ENCODE assay signal across 12 cellular contexts in genomic region chr10:132272061-132272766, GRCh38. TPM values are rescaled to one million over a fixed set of nuclear protein-coding genes. Genes with fewer than 3 reads are reported as not detected.
DNase-seq lines count a peak whose midpoint lies in the region; ATAC-seq and TF ChIP-seq lines count a peak whose summit lies in the region.
"Had no signal": no experiment of that assay in that cellular context is flagged by ENCODE, and none has a peak within 500 bp of the region (broad histone marks: within the 10 kb centered on the region; RNA-seq: fewer than 3 reads in every experiment).

No MANE protein-coding gene starts in this region.

- peaks cover 9% of the 10 kb centered on the region; the same call in 1 of the 2 replicates for H3K36me3 Mint-ChIP-seq in HFFc6 (ENCODE audit: low read depth)

- H3K9ac ChIP-seq in colonic mucosa (ENCODE audit: low read depth in 2 of 2, low read length in 2 of 2): peak overlapping the region in 1 of 2 donors; percentile 18
- H3K9ac ChIP-seq: parathyroid adenoma had no signal

- peaks cover 22% of the 10 kb centered on the region for H3K27me3 Mint-ChIP-seq in HFFc6 (ENCODE audit: insufficient read depth)
- H3K27me3 Mint-ChIP-seq: dendritic cell treated with granulocyte-macrophage colony-stimulating factor and Interleukin-4, amounts not matched to agents 40 ng/mL and 50 ng/mL, for 4 days; T-cell had no signal

- peaks cover 8% of the 10 kb centered on the region for H3K4me1 Mint-ChIP-seq in HFFc6 (ENCODE audit: low read depth)

- H3K4me3 ChIP-seq in colonic mucosa: no peak overlapping the region
- H3K4me3 ChIP-seq in lower lobe of right lung: no peak overlapping the region

- no peak for DNase-seq in HFFc6
- DNase-seq in colonic mucosa: peak; percentile 27
- peak; percentile 44 for DNase-seq in lower lobe of right lung
- peak; percentile 25 for DNase-seq in stromal cell of bone marrow (ENCODE audit: low read depth)
- no peak for DNase-seq in RKO (ENCODE audit: low spot score)
- no peak for DNase-seq in stimulated activated CD4-positive, alpha-beta T cell treated with anti-CD3 and anti-CD28 coated beads, Interleukin-2, amount 100 ng/mL, for 24 hours
- DNase-seq: activated CD4-positive, CD25-positive, alpha-beta regulatory T cell treated with anti-CD3 and anti-CD28 coated beads, Interleukin-2, amount 50 U/mL, for 72 hours; NCI-H2227 treated with DMSO at 0.1 percent for 48 hours; T-cell had no signal

- H3K27me3 ChIP-seq in colonic mucosa (no peaks in the 10 kb centered on the region), lower lobe of right lung (ENCODE audit: low read depth) (no peaks in the 10 kb centered on the region)

- ATAC-seq in lower lobe of right lung: peak in 1 of 2 donors; percentile 39
- no peak for ATAC-seq in HG03571 (IDR thresholded peaks at IDR 0.05; ENCODE audit: unreplicated experiment)
- ATAC-seq: T-cell had no signal

- H3K27ac ChIP-seq in colonic mucosa: no peak overlapping the region
- H3K27ac ChIP-seq in lower lobe of right lung: no peak overlapping the region
- H3K27ac ChIP-seq: parathyroid adenoma had no signal

- H3K4me1 ChIP-seq in colonic mucosa (no peaks in the 10 kb centered on the region), lower lobe of right lung (peaks cover 10% of the 10 kb centered on the region)
- H3K4me1 ChIP-seq: parathyroid adenoma had no signal

- H3K36me3 ChIP-seq in colonic mucosa (no peaks in the 10 kb centered on the region), lower lobe of right lung (no peaks in the 10 kb centered on the region)

- peak overlapping the region; percentile 2; the same call in 1 of the 2 replicates for H3K4me3 Mint-ChIP-seq in HFFc6
- H3K4me3 Mint-ChIP-seq: dendritic cell treated with granulocyte-macrophage colony-stimulating factor and Interleukin-4, amounts not matched to agents 40 ng/mL and 50 ng/mL, for 4 days; T-cell had no signal

- TF ChIP-seq CTCF in HFFc6 (IDR thresholded peaks at IDR 0.05) (no peak), colonic mucosa (IDR thresholded peaks at IDR 0.05) (no peak), lower lobe of right lung (IDR thresholded peaks at IDR 0.05) (no peak)

- no peak overlapping the region for H3K27ac Mint-ChIP-seq in HFFc6
- H3K27ac Mint-ChIP-seq: dendritic cell treated with granulocyte-macrophage colony-stimulating factor and Interleukin-4, amounts not matched to agents 40 ng/mL and 50 ng/mL, for 4 days; T-cell had no signal

- peaks cover 12% of the 10 kb centered on the region for H3K9me3 Mint-ChIP-seq in HFFc6
- H3K9me3 Mint-ChIP-seq: dendritic cell treated with granulocyte-macrophage colony-stimulating factor and Interleukin-4, amounts not matched to agents 40 ng/mL and 50 ng/mL, for 4 days had no signal

- no peaks in the 10 kb centered on the region for H3K9me3 ChIP-seq in colonic mucosa
- no peaks in the 10 kb centered on the region for H3K9me3 ChIP-seq in lower lobe of right lung

- intact Hi-C loops in colonic mucosa (cut with DNase I) (no loop called here), lower lobe of right lung (cut with DNase I) (no loop called here)

RNA-seq across cellular contexts. Expression of gene STK32C, which starts 35.5 kb away (rescaled TPM):
- total RNA-seq in HFFc6 (2021; fragmentation: NEBNext Ultra II Directional; extraction: Animal tissue kit (Norgen Biotek cat#: 25700)): 1 to 10 TPM; 5.5 to 8.3 (median 7.2) TPM
- total RNA-seq in colonic mucosa (10 to 100 TPM in 1 of 2 donors, 1 to 10 TPM in 1; 9.2 to 14.5 TPM), lower lobe of right lung (14.1 TPM)

RNA-seq across cellular contexts. Expression of gene LRRC27, which starts 59.8 kb away (rescaled TPM):
- 1 to 10 TPM; 4.7 to 6.7 (median 6.0) TPM for total RNA-seq in HFFc6 (2021; fragmentation: NEBNext Ultra II Directional; extraction: Animal tissue kit (Norgen Biotek cat#: 25700))
- total RNA-seq in colonic mucosa (1 to 10 TPM; 5.8 to 6.1 TPM), lower lobe of right lung (15.5 TPM)

Comparison
In these comparisons a context has a peak if more than half of its experiments do, and no peak if none do; other contexts are left out.
1. DNase-seq: peak in colonic mucosa (single experiment), lower lobe of right lung (single experiment) and stromal cell of bone marrow (single experiment); none in HFFc6 (single experiment), RKO (single experiment) and stimulated activated CD4-positive, alpha-beta T cell treated with anti-CD3 and anti-CD28 coated beads, Interleukin-2, amount 100 ng/mL, for 24 hours (0 of 2).